ENCODE assay signal across 1 cellular context in the genomic region with DNA sequence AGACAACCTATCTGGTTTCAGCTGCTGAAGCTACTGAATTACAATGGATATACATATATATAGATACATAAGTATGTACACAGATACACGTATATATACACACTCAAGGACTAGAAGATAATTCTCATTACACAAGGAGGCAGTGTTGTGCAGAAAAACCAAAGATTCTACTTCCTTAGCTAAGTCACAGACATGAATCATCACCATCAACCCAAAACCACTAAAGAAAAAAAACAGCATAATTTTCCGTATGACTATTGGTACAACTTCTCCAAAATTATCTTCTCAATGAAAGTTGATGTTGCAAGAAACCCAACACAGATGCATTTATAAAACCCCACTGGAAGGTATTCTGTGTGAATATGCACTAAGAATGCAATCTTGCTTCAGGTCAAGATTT.
TF ChIP-seq lines count a peak whose summit lies in the region.

No MANE protein-coding gene starts in this region.

TF ChIP-seq in K562, 482 proteins besides CTCF, POLR2A, EP300 and RAD21 (continued from another document):
- 0 out of 2 replicates have a peak, but pooled peaks have one; percentile 27 for TF ChIP-seq NFE2 (IDR thresholded peaks at IDR 0.05; ENCODE audit: low read depth)
- TF ChIP-seq, protein P1, sequence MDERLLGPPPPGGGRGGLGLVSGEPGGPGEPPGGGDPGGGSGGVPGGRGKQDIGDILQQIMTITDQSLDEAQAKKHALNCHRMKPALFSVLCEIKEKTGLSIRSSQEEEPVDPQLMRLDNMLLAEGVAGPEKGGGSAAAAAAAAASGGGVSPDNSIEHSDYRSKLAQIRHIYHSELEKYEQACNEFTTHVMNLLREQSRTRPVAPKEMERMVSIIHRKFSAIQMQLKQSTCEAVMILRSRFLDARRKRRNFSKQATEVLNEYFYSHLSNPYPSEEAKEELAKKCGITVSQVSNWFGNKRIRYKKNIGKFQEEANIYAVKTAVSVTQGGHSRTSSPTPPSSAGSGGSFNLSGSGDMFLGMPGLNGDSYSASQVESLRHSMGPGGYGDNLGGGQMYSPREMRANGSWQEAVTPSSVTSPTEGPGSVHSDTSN (CRISPR knock-in tag; IDR thresholded peaks at IDR 0.05; ENCODE audit: low read depth) = no peak
- TF ChIP-seq, protein P1 (tag; conservative IDR thresholded peaks at IDR 0.05; ENCODE audit: low read depth) = peak; percentile 56
- peak; percentile 83 for TF ChIP-seq JUND (IDR thresholded peaks at IDR 0.05; ENCODE audit: borderline replicate concordance, low read depth, low read length)
- TF ChIP-seq JUND (tag; IDR thresholded peaks at IDR 0.05; ENCODE audit: borderline replicate concordance, low read depth, low read length) = peak; percentile 84
- peak; percentile 74 for TF ChIP-seq MEIS2 (IDR thresholded peaks at IDR 0.05; ENCODE audit: partially characterized antibody)
- TF ChIP-seq POLR2H (tag; IDR thresholded peaks at IDR 0.05; ENCODE audit: low read depth) = no peak
- no peak for TF ChIP-seq HDAC8 (tag; IDR thresholded peaks at IDR 0.05)
- TF ChIP-seq CEBPB (tag; IDR thresholded peaks at IDR 0.05) = 0 out of 2 replicates have a peak, but pooled peaks have one; percentile 31
- TF ChIP-seq, protein P2, sequence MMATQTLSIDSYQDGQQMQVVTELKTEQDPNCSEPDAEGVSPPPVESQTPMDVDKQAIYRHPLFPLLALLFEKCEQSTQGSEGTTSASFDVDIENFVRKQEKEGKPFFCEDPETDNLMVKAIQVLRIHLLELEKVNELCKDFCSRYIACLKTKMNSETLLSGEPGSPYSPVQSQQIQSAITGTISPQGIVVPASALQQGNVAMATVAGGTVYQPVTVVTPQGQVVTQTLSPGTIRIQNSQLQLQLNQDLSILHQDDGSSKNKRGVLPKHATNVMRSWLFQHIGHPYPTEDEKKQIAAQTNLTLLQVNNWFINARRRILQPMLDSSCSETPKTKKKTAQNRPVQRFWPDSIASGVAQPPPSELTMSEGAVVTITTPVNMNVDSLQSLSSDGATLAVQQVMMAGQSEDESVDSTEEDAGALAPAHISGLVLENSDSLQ (IDR thresholded peaks at IDR 0.05) = peak; percentile 27; the same call in 1 of the 2 replicates
- TF ChIP-seq, protein P3, sequence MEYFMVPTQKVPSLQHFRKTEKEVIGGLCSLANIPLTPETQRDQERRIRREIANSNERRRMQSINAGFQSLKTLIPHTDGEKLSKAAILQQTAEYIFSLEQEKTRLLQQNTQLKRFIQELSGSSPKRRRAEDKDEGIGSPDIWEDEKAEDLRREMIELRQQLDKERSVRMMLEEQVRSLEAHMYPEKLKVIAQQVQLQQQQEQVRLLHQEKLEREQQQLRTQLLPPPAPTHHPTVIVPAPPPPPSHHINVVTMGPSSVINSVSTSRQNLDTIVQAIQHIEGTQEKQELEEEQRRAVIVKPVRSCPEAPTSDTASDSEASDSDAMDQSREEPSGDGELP (CRISPR knock-in tag; IDR thresholded peaks at IDR 0.05; ENCODE audit: borderline replicate concordance) = no peak
- no peak for TF ChIP-seq MCM7 (IDR thresholded peaks at IDR 0.05)
- TF ChIP-seq FOSL1 (tag; conservative IDR thresholded peaks at IDR 0.05) = peak; percentile 89
- no peak for TF ChIP-seq POLR3A (IDR thresholded peaks at IDR 0.05; ENCODE audit: borderline replicate concordance, extremely low read depth, insufficient read depth, insufficient read length)
- TF ChIP-seq ZNF384 (IDR thresholded peaks at IDR 0.05; ENCODE audit: low read depth, low read length) = peak; percentile 85
- 0 out of 2 replicates have a peak, but pooled peaks have one; percentile 18 for TF ChIP-seq TEAD4 (IDR thresholded peaks at IDR 0.05; ENCODE audit: low read length)
- no peak for TF ChIP-seq TEAD4 (CRISPR knock-in tag; IDR thresholded peaks at IDR 0.05; ENCODE audit: borderline replicate concordance)
- TF ChIP-seq, protein P4, sequence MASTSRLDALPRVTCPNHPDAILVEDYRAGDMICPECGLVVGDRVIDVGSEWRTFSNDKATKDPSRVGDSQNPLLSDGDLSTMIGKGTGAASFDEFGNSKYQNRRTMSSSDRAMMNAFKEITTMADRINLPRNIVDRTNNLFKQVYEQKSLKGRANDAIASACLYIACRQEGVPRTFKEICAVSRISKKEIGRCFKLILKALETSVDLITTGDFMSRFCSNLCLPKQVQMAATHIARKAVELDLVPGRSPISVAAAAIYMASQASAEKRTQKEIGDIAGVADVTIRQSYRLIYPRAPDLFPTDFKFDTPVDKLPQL (IDR thresholded peaks at IDR 0.05; ENCODE audit: extremely low read depth, insufficient read length) = no peak
- TF ChIP-seq CC2D1A (IDR thresholded peaks at IDR 0.05) = peak; percentile 15; the same call in 1 of the 2 replicates
- TF ChIP-seq ELF1 (tag; IDR thresholded peaks at IDR 0.05) = peak; percentile 51; the same call in 1 of the 2 replicates
- no peak for TF ChIP-seq CEBPG (CRISPR knock-in tag; IDR thresholded peaks at IDR 0.05)
- TF ChIP-seq CEBPG (tag; conservative IDR thresholded peaks at IDR 0.05 in 1 of 2, IDR thresholded peaks at IDR 0.05 in 1 of 2) = 0 out of 4 replicates have a peak, but pooled peaks of 1 of the 2 experiments have one; percentile 35
- TF ChIP-seq, protein P5, sequence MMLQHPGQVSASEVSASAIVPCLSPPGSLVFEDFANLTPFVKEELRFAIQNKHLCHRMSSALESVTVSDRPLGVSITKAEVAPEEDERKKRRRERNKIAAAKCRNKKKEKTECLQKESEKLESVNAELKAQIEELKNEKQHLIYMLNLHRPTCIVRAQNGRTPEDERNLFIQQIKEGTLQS (IDR thresholded peaks at IDR 0.05) = peak; percentile 69
- TF ChIP-seq, protein P5 (CRISPR knock-in tag; conservative IDR thresholded peaks at IDR 0.05) = no peak
- TF ChIP-seq FOXK2 (conservative IDR thresholded peaks at IDR 0.05 in 1 of 2, IDR thresholded peaks at IDR 0.05 in 1 of 2; ENCODE audit: low read depth in 2 of 2) = peak in 1 of 2 experiments; percentile 22; a peak in 1 of 4 replicates
- TF ChIP-seq ARID2 (IDR thresholded peaks at IDR 0.05) = peak; percentile 70
- peak; percentile 59; the same call in 1 of the 2 replicates for TF ChIP-seq ZNF766 (CRISPR knock-in tag; conservative IDR thresholded peaks at IDR 0.05)
